ENCODE assay signal across 3 cellular contexts in genomic region chr1:25383039-25383438, GRCh38. TPM values are rescaled to one million over a fixed set of nuclear protein-coding genes. Genes with fewer than 3 reads are reported as not detected.
"Had no signal": no experiment of that assay in that cellular context is flagged by ENCODE, and none has a peak within 500 bp of the region (broad histone marks: within the 10 kb centered on the region; RNA-seq: fewer than 3 reads in every experiment).

No MANE protein-coding gene starts in this region.

RNA-seq across cellular contexts. Expression of gene RHCE, which starts 37.6 kb away (rescaled TPM):
- total RNA-seq: activated CD8-positive, alpha-beta memory T cell treated with anti-CD3 and anti-CD28 coated beads, Interleukin-2, amount 10 ng/mL, durations not matched to agents 7 days and 5 days; occipital lobe; posterior vena cava had no signal
